8 cellular contexts compared by ENCODE assay signal in genomic region chr14:70907172-70907995, GRCh38. TPM values are rescaled to one million over a fixed set of nuclear protein-coding genes. Genes with fewer than 3 reads are reported as not detected.
DNase-seq lines count a peak whose midpoint lies in the region; ATAC-seq and TF ChIP-seq lines count a peak whose summit lies in the region.

PCNX1 (plus strand) TSS chr14:70907459; CDS start chr14:70907851, 392 bp downstream.

- H3K27ac Mint-ChIP-seq in CD14-positive monocyte: peak within 1 kb of the TSS; percentile 82 to 94 (median 91)
- H3K27ac Mint-ChIP-seq in activated CD8-positive, alpha-beta T cell treated with anti-CD3 and anti-CD28 coated beads for 36 hours: peak within 1 kb of the TSS; percentile 92

- intact Hi-C loops in CD14-positive monocyte (cut with micrococcal nuclease): loop anchor here (5.0 to 10.0 kb wide), 4 partner anchors 35 to 85 kb away; no protein-coding TSS in a partner anchor
- intact Hi-C loops in activated CD8-positive, alpha-beta T cell treated with anti-CD3 and anti-CD28 coated beads for 36 hours (cut with micrococcal nuclease): loop anchor here (5.0 kb wide), 2 partner anchors 50 to 65 kb away; no protein-coding TSS in a partner anchor

- H3K36me3 Mint-ChIP-seq in CD14-positive monocyte: peaks cover 2 to 6% of the 10 kb centered on the region in 2 donors
- H3K36me3 Mint-ChIP-seq in activated CD8-positive, alpha-beta T cell treated with anti-CD3 and anti-CD28 coated beads for 36 hours (ENCODE audit: low read depth): peaks cover 13% of the 10 kb centered on the region

- TF ChIP-seq CTCF in CD14-positive monocyte (IDR thresholded peaks at IDR 0.05): peak; percentile 85
- peak; percentile 76 for TF ChIP-seq CTCF in activated CD8-positive, alpha-beta T cell treated with anti-CD3 and anti-CD28 coated beads for 36 hours (IDR thresholded peaks at IDR 0.05)
- TF ChIP-seq CTCF in lung (IDR thresholded peaks at IDR 0.05; ENCODE audit: control extremely low read depth, extremely low read depth): peak; percentile 78

- no peaks in the 10 kb centered on the region for H3K36me3 ChIP-seq in ectodermal cell (ENCODE audit: control insufficient read depth, insufficient read depth, low read length)
- no peaks in the 10 kb centered on the region for H3K36me3 ChIP-seq in lung (ENCODE audit: control insufficient read depth in 2 of 2, insufficient read depth in 2 of 2, low read length in 2 of 2)

- H3K27me3 ChIP-seq in ectodermal cell (ENCODE audit: control insufficient read depth, insufficient read depth, low read length, poor library complexity, severe bottlenecking) (no peaks in the 10 kb centered on the region), lung (ENCODE audit: control insufficient read depth, insufficient read depth) (no peaks in the 10 kb centered on the region)

- peaks cover 0 to 2% (median 0%) of the 10 kb centered on the region in 3 donors for H3K27me3 Mint-ChIP-seq in CD14-positive monocyte (ENCODE audit: low read depth in 3 of 3)
- H3K27me3 Mint-ChIP-seq in activated CD8-positive, alpha-beta T cell treated with anti-CD3 and anti-CD28 coated beads for 36 hours: no peaks in the 10 kb centered on the region

- peak within 1 kb of the TSS; percentile 88 to 96 for H3K4me3 Mint-ChIP-seq in CD14-positive monocyte
- peak within 1 kb of the TSS; percentile 97 for H3K4me3 Mint-ChIP-seq in activated CD8-positive, alpha-beta T cell treated with anti-CD3 and anti-CD28 coated beads for 36 hours

- peak; percentile 82 for DNase-seq in CD14-positive monocyte (ENCODE audit: low spot score)
- DNase-seq in NCI-H82 treated with DMSO at 0.1 percent for 48 hours (lab: John Stamatoyannopoulos, UW; ENCODE audit: unreplicated experiment): peak; percentile 27
- DNase-seq in activated CD8-positive, alpha-beta T cell treated with anti-CD3 and anti-CD28 coated beads for 36 hours: peak; percentile 90
- DNase-seq in lung (ENCODE audit: low spot score): peak; percentile 90
- DNase-seq in stimulated activated CD4-positive, alpha-beta T cell treated with anti-CD3 and anti-CD28 coated beads, TNF-alpha, amount 100 ng/mL, for 4 hours (ENCODE audit: low read depth in 3 of 3): peak; percentile 78 to 83 (median 83)

- POLR2A ChIA-PET in activated CD8-positive, alpha-beta T cell treated with anti-CD3 and anti-CD28 coated beads for 36 hours (lab: Charles Lee): interaction anchor here (0.7 to 12.3 kb wide), 18 partner anchors 10 to 99 kb away, joined by 3 to 163 read pairs (median 4); no protein-coding TSS in a partner anchor

- ATAC-seq in GM19372 (IDR thresholded peaks at IDR 0.05; ENCODE audit: low read depth, unreplicated experiment): peak; percentile 70
- ATAC-seq in HG03521 (IDR thresholded peaks at IDR 0.05; ENCODE audit: unreplicated experiment): peak; percentile 71
- ATAC-seq in activated CD8-positive, alpha-beta T cell treated with anti-CD3 and anti-CD28 coated beads for 36 hours: peak; percentile 80
- ATAC-seq in lung (ENCODE audit: insufficient read depth, low FRiP score): peak; percentile 87

- H3K27ac ChIP-seq in ectodermal cell (ENCODE audit: insufficient read depth, low read depth, low read length, poor library complexity, severe bottlenecking) (peak within 1 kb of the TSS; percentile 76), lung (ENCODE audit: low read depth in 1 of 2, low read length in 1 of 2) (peak within 1 kb of the TSS; percentile 93)

- 0 to 1% methylated on average over 101 of the region's 101 CpGs for WGBS in ectodermal cell, 2 experiments
- 0% methylated on average over 55 to 101 of the region's 101 CpGs for WGBS in lung, 2 donors

- peaks cover 47% of the 10 kb centered on the region for H3K4me1 Mint-ChIP-seq in CD14-positive monocyte
- H3K4me1 Mint-ChIP-seq in activated CD8-positive, alpha-beta T cell treated with anti-CD3 and anti-CD28 coated beads for 36 hours (ENCODE audit: low read depth): peaks cover 64% of the 10 kb centered on the region

- H3K4me3 ChIP-seq in ectodermal cell (ENCODE audit: insufficient read depth, low read depth, low read length): peak within 1 kb of the TSS; percentile 88
- H3K4me3 ChIP-seq in lung: peak within 1 kb of the TSS; percentile 70

- H3K4me1 ChIP-seq in ectodermal cell (ENCODE audit: control insufficient read depth, insufficient read depth, low read length): peaks cover 14% of the 10 kb centered on the region
- H3K4me1 ChIP-seq in lung (ENCODE audit: control insufficient read depth in 2 of 2, insufficient read depth in 2 of 2, low read length in 2 of 2): peaks cover 5 to 15% of the 10 kb centered on the region in 2 donors

- H3K9me3 ChIP-seq in ectodermal cell (ENCODE audit: control insufficient read depth, low read length) (no peaks in the 10 kb centered on the region), lung (ENCODE audit: control insufficient read depth in 2 of 2, insufficient read depth in 1 of 2, low read length in 1 of 2) (no peaks in the 10 kb centered on the region)

- CTCF ChIA-PET in activated CD8-positive, alpha-beta T cell treated with anti-CD3 and anti-CD28 coated beads for 36 hours (lab: Charles Lee): interaction anchor here (0.6 to 4.4 kb wide), 33 partner anchors 8 to 504 kb away, joined by 3 to 98 read pairs (median 5); partner anchors contain the start of gene MAP3K9

- H3K9me3 Mint-ChIP-seq in CD14-positive monocyte: peaks cover 0 to 2% (median 0%) of the 10 kb centered on the region in 7 donors
- no peaks in the 10 kb centered on the region for H3K9me3 Mint-ChIP-seq in activated CD8-positive, alpha-beta T cell treated with anti-CD3 and anti-CD28 coated beads for 36 hours

RNA-seq across cellular contexts. Expression of gene PCNX1, which starts in this region (rescaled TPM):
- polyA plus RNA-seq in CD14-positive monocyte (1 to 10 TPM; 7.3 to 8.1 TPM), lung (10 to 100 TPM in 1 of 2 donors, 1 to 10 TPM in 1; 5.2 to 20.0 TPM)
- 10 to 100 TPM; 32.7 to 42.6 TPM for total RNA-seq in activated CD8-positive, alpha-beta T cell treated with anti-CD3 and anti-CD28 coated beads for 36 hours
- 28.8 TPM for polyA plus RNA-seq in ectodermal cell (2013, experiment 1 of 4)
- polyA plus RNA-seq in ectodermal cell (2013, experiment 2 of 4): 35.9 TPM
- 24.8 TPM for polyA plus RNA-seq in ectodermal cell (2013, experiment 3 of 4)
- polyA plus RNA-seq in ectodermal cell (2013, experiment 4 of 4): 29.5 TPM
- 100 to 1,000 TPM in 1 of 2 donors, 10 to 100 TPM in 1; 55.9 to 103 TPM for total RNA-seq in lung

Comparison
In these comparisons a context has a peak if more than half of its experiments do, and no peak if none do; other contexts are left out.
1. Peak in every context shown above with its lines: DNase-seq, ATAC-seq, H3K4me3 ChIP-seq and H3K27ac ChIP-seq.
2. DNase-seq: peak in every context shown above with its lines; median percentile 90 in activated CD8-positive, alpha-beta T cell treated with anti-CD3 and anti-CD28 coated beads for 36 hours; 90 in lung; 83 in stimulated activated CD4-positive, alpha-beta T cell treated with anti-CD3 and anti-CD28 coated beads, TNF-alpha, amount 100 ng/mL, for 4 hours; 82 in CD14-positive monocyte; 27 in NCI-H82 treated with DMSO at 0.1 percent for 48 hours.